In the genomic region with DNA sequence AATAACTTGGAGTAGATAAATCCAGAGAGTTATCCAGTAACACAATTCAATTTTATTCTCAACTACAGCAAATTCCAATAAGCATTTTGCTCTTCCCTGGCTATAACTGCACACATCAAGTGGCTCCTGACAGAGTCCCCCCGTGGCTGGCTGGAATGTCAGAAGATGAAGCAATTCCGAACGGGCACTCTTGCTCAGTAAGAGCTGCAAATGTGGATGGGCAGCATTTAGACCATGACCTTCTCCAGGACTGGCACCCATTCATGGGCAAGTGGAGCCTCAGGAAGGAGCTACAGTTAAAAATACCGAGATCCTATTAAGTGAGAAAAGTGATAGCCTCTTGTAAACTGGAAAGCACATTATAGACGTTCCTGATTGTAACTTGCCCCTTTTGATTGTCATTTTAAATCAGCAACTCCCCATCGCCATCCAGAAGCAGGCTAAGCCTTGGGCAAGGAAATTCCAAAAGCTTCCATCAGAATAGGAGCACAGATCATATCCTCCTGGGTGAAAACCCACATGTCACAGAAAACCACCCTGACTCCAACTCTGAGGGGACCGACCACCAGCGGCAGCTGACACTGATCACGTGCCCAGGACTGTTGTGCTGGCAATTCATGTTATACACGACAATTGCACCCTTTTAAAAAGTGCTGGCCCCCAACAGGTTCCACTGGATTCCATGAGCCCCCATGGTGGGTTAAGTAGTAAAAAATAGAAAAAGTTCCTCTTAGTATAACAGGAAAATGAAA, we compare ENCODE assay signal across 12 cellular contexts. TPM values are rescaled to one million over a fixed set of nuclear protein-coding genes. Genes with fewer than 3 reads are reported as not detected.
DNase-seq lines count a peak whose midpoint lies in the region; ATAC-seq, FAIRE-seq and TF ChIP-seq lines count a peak whose summit lies in the region.
"Had no signal": no experiment of that assay in that cellular context is flagged by ENCODE, and none has a peak within 500 bp of the region (broad histone marks: within the 10 kb centered on the region; RNA-seq: fewer than 3 reads in every experiment).

No MANE protein-coding gene starts in this region.

- H3K4me3 ChIP-seq in A673 (ENCODE audit: low read depth, low read length, poor library complexity, severe bottlenecking), result no peak overlapping the region
- peak overlapping the region; percentile 23; the same call in 1 of the 2 replicates for H3K4me3 ChIP-seq in HUES48 (ENCODE audit: low read depth, low read length)
- H3K4me3 ChIP-seq in K562, result no peak overlapping the region
- no peak overlapping the region for H3K4me3 ChIP-seq in iPS-18a (ENCODE audit: low read length)
- H3K4me3 ChIP-seq in vagina, result no peak overlapping the region

- CTCF ChIA-PET in A673 (lab: Charles Lee), result interaction anchor here (0.7 kb wide), 1 partner anchor 651 kb away, joined by 3 read pairs; no protein-coding TSS in a partner anchor
- CTCF ChIA-PET in K562 (lab: Yijun Ruan, JAX; ENCODE audit: low intra/inter-chr PET ratio), result no interaction called here
- CTCF ChIA-PET in activated CD8-positive, alpha-beta memory T cell treated with anti-CD3 and anti-CD28 coated beads, Interleukin-2, amount 10 ng/mL, durations not matched to agents 7 days and 5 days (lab: Charles Lee), result interaction anchor here (0.7 to 1.2 kb wide), 3 partner anchors 13 to 179 kb away, joined by 3 read pairs; no protein-coding TSS in a partner anchor

- no peaks in the 10 kb centered on the region for H3K36me3 Mint-ChIP-seq in activated CD8-positive, alpha-beta memory T cell treated with anti-CD3 and anti-CD28 coated beads, Interleukin-2, amount 10 ng/mL, durations not matched to agents 7 days and 5 days
- H3K36me3 Mint-ChIP-seq: activated CD4-positive, alpha-beta memory T cell treated with anti-CD3 and anti-CD28 coated beads for 36 hours; immature natural killer cell had no signal

- H4K20me1 ChIP-seq in K562 (replicated peaks; ENCODE audit: control insufficient read depth, insufficient read depth, low read length), result peaks cover 44% of the 10 kb centered on the region; the same call in 1 of the 2 replicates

- TF ChIP-seq EP300 in K562 (IDR thresholded peaks at IDR 0.05; ENCODE audit: low read length), result no peak

- TF ChIP-seq POLR2A in K562 (conservative IDR thresholded peaks at IDR 0.05), result no peak
- TF ChIP-seq POLR2A in vagina (IDR thresholded peaks at IDR 0.05), result no peak

- no peaks in the 10 kb centered on the region for H3K27me3 Mint-ChIP-seq in activated CD8-positive, alpha-beta memory T cell treated with anti-CD3 and anti-CD28 coated beads, Interleukin-2, amount 10 ng/mL, durations not matched to agents 7 days and 5 days
- H3K27me3 Mint-ChIP-seq: activated CD4-positive, alpha-beta memory T cell treated with anti-CD3 and anti-CD28 coated beads for 36 hours; naive thymus-derived CD8-positive, alpha-beta T cell had no signal

- POLR2A ChIA-PET in A673 (lab: Charles Lee; ENCODE audit: low non-redundant PET) (no interaction called here), K562 (lab: Yijun Ruan, JAX) (interaction anchor here (0.7 to 2.5 kb wide), 6 partner anchors 10 to 155 kb away, joined by 3 to 8 read pairs (median 4); a partner anchor contains a TSS)

- DNase-seq in A673 (ENCODE audit: low spot score) (no peak), K562 (ENCODE audit: extremely low read depth in 1 of 4, low spot score in 3 of 4) (no peak), vagina (ENCODE audit: extremely low spot score in 2 of 2) (no peak), activated gamma-delta T cell (lab: John Stamatoyannopoulos, UW) (no peak)
- no peak for DNase-seq in activated CD8-positive, alpha-beta memory T cell treated with anti-CD3 and anti-CD28 coated beads, Interleukin-2, amount 10 ng/mL, durations not matched to agents 7 days and 5 days
- DNase-seq: activated CD4-positive, alpha-beta memory T cell treated with anti-CD3 and anti-CD28 coated beads for 36 hours; immature natural killer cell; naive thymus-derived CD8-positive, alpha-beta T cell; NCI-H1436 had no signal

- H3K4me2 ChIP-seq in K562 (ENCODE audit: insufficient read depth, low read length), result peak overlapping the region; percentile 14; the same call in 1 of the 2 replicates

- intact Hi-C loops in A673 (cut with micrococcal nuclease; ENCODE audit: unreplicated experiment), result no loop called here
- intact Hi-C loops in K562 (cut with micrococcal nuclease), result no loop called here
- intact Hi-C loops in vagina (cut with DNase I), result no loop called here

- no peaks in the 10 kb centered on the region for H3K9me1 ChIP-seq in K562 (ENCODE audit: control insufficient read depth, insufficient read depth, low read length)

- H3K36me3 ChIP-seq in A673 (ENCODE audit: insufficient read depth, low read length, poor library complexity, severe bottlenecking), result no peaks in the 10 kb centered on the region
- H3K36me3 ChIP-seq in HUES48 (ENCODE audit: control insufficient read depth, insufficient read depth, low read length), result no peaks in the 10 kb centered on the region
- H3K36me3 ChIP-seq in K562 (ENCODE audit: control insufficient read depth, insufficient read depth, low read length), result 0 out of 3 replicates have a peak, but pooled peaks cover 2% of the 10 kb centered on the region
- no peaks in the 10 kb centered on the region for H3K36me3 ChIP-seq in iPS-18a (ENCODE audit: control insufficient read depth, low read depth, low read length)
- no peaks in the 10 kb centered on the region for H3K36me3 ChIP-seq in vagina

- H3K27me3 ChIP-seq in A673 (replicated peaks; ENCODE audit: insufficient read depth, low read depth, low read length, poor library complexity) (no peaks in the 10 kb centered on the region), HUES48 (ENCODE audit: control insufficient read depth, insufficient read depth, low read length) (no peaks in the 10 kb centered on the region), K562 (ENCODE audit: control insufficient read depth in 2 of 2, insufficient read depth in 2 of 2, low read length in 2 of 2) (no peaks in the 10 kb centered on the region), iPS-18a (ENCODE audit: control insufficient read depth, insufficient read depth, low read length) (no peaks in the 10 kb centered on the region), vagina (no peaks in the 10 kb centered on the region)

- H3K4me1 ChIP-seq in A673 (ENCODE audit: insufficient read depth, low read length, poor library complexity, severe bottlenecking) (peaks cover 60% of the 10 kb centered on the region), HUES48 (ENCODE audit: control insufficient read depth, insufficient read depth, low read length) (peaks cover 76% of the 10 kb centered on the region), K562 (replicated peaks in 1 of 2; ENCODE audit: control insufficient read depth in 2 of 2, insufficient read depth in 2 of 2, low read length in 2 of 2) (peaks cover 54 to 66% of the 10 kb centered on the region in 2 experiments), iPS-18a (ENCODE audit: control insufficient read depth, low read depth, low read length) (peaks cover 76% of the 10 kb centered on the region), vagina (peaks cover 24% of the 10 kb centered on the region)

- no peak overlapping the region for H2AFZ ChIP-seq in K562 (ENCODE audit: low read depth, low read length)

- peaks cover 78% of the 10 kb centered on the region for H3K4me1 Mint-ChIP-seq in activated CD8-positive, alpha-beta memory T cell treated with anti-CD3 and anti-CD28 coated beads, Interleukin-2, amount 10 ng/mL, durations not matched to agents 7 days and 5 days

- no peak for TF ChIP-seq RAD21 in K562 (CRISPR knock-in tag; conservative IDR thresholded peaks at IDR 0.05 in 1 of 2, IDR thresholded peaks at IDR 0.05 in 1 of 2)

- H3K27ac Mint-ChIP-seq in activated CD8-positive, alpha-beta memory T cell treated with anti-CD3 and anti-CD28 coated beads, Interleukin-2, amount 10 ng/mL, durations not matched to agents 7 days and 5 days, result no peak overlapping the region

- H3K4me3 Mint-ChIP-seq in activated CD8-positive, alpha-beta memory T cell treated with anti-CD3 and anti-CD28 coated beads, Interleukin-2, amount 10 ng/mL, durations not matched to agents 7 days and 5 days, result no peak overlapping the region
- H3K4me3 Mint-ChIP-seq: activated CD4-positive, alpha-beta memory T cell treated with anti-CD3 and anti-CD28 coated beads for 36 hours; immature natural killer cell had no signal

- TF ChIP-seq CTCF in A673 (conservative IDR thresholded peaks at IDR 0.05; ENCODE audit: low read depth, low read length) (no peak), K562 (IDR thresholded peaks at IDR 0.05 in 2 of 3, conservative IDR thresholded peaks at IDR 0.05 in 1 of 3; ENCODE audit: insufficient read depth in 2 of 3, low read depth in 1 of 3, low read length in 3 of 3) (no peak), vagina (IDR thresholded peaks at IDR 0.05) (no peak)

- no peak for FAIRE-seq in K562 (lab: Jason Lieb, UNC)

- H3K79me2 ChIP-seq in K562 (ENCODE audit: control insufficient read depth, insufficient read depth, low read length), result peaks cover 99% of the 10 kb centered on the region

- peak overlapping the region; percentile 38 for H3K27ac ChIP-seq in A673 (ENCODE audit: low read depth, low read length, poor library complexity, severe bottlenecking)
- H3K27ac ChIP-seq in HUES48 (ENCODE audit: low read depth, low read length), result peak overlapping the region; percentile 84
- peak overlapping the region; percentile 60; the same call in 2 of the 3 replicates for H3K27ac ChIP-seq in K562 (ENCODE audit: extremely low read depth, low read depth, low read length)
- peak overlapping the region; percentile 22 for H3K27ac ChIP-seq in iPS-18a (ENCODE audit: low read length)
- no peak overlapping the region for H3K27ac ChIP-seq in vagina

- peak overlapping the region; percentile 24; the same call in 1 of the 2 replicates for H3K9ac ChIP-seq in HUES48 (ENCODE audit: low read depth, low read length)
- H3K9ac ChIP-seq in K562 (ENCODE audit: insufficient read depth in 1 of 2, low read depth in 2 of 2, low read length in 2 of 2), result peak overlapping the region in 1 of 2 experiments; percentile 24; a peak in 1 of 4 replicates
- peak overlapping the region; percentile 19 for H3K9ac ChIP-seq in iPS-18a (ENCODE audit: low read length)

- H3K9me3 Mint-ChIP-seq in activated CD8-positive, alpha-beta memory T cell treated with anti-CD3 and anti-CD28 coated beads, Interleukin-2, amount 10 ng/mL, durations not matched to agents 7 days and 5 days (ENCODE audit: low read depth), result no peaks in the 10 kb centered on the region
- H3K9me3 Mint-ChIP-seq: activated CD4-positive, alpha-beta memory T cell treated with anti-CD3 and anti-CD28 coated beads for 36 hours; immature natural killer cell; naive thymus-derived CD8-positive, alpha-beta T cell had no signal

- no peaks in the 10 kb centered on the region for H3K9me3 ChIP-seq in A673 (ENCODE audit: low read depth, low read length, poor library complexity, severe bottlenecking)
- no peaks in the 10 kb centered on the region for H3K9me3 ChIP-seq in HUES48 (ENCODE audit: control insufficient read depth, insufficient read depth, low read length)
- H3K9me3 ChIP-seq in K562 (replicated peaks; ENCODE audit: control insufficient read depth, insufficient read depth, low read depth, low read length), result no peaks in the 10 kb centered on the region
- no peaks in the 10 kb centered on the region for H3K9me3 ChIP-seq in iPS-18a (ENCODE audit: control insufficient read depth, low read depth, low read length)
- no peaks in the 10 kb centered on the region for H3K9me3 ChIP-seq in vagina

- BruUV-seq in A673 (replicated peaks; lab: Mats Ljungman, UMichigan), result no TSS peak
- BruUV-seq in K562 (replicated peaks; lab: Mats Ljungman, UMichigan), result no TSS peak

- 37% methylated on average over 10 of the region's 10 CpGs for WGBS in K562 (ENCODE audit: insufficient coverage, low coverage, missing lambda C conversion rate)

- in situ Hi-C loops in K562 (cut with MboI), result no loop called here

- no peak for ATAC-seq in K562
- ATAC-seq in activated CD8-positive, alpha-beta memory T cell treated with anti-CD3 and anti-CD28 coated beads, Interleukin-2, amount 10 ng/mL, durations not matched to agents 7 days and 5 days, result no peak
- ATAC-seq in GM18873 (IDR thresholded peaks at IDR 0.05; ENCODE audit: low FRiP score, unreplicated experiment), result no peak
- ATAC-seq: naive thymus-derived CD8-positive, alpha-beta T cell had no signal

RNA-seq across cellular contexts. Expression of a gene that starts 7.1 kb away (rescaled TPM):
- total RNA-seq in A673 (2021) (56.9 and 57.4 TPM in 2 replicates), K562 (2014; rRNA removed) (20.5 and 21.6 TPM in 2 replicates), K562 (2014; rRNA removed; fragmentation: Illumina TruSeq; extraction: Trizol) (8.8 and 10.0 TPM in 2 replicates), K562 (2015; rRNA removed; fragmentation: Illumina TruSeq; extraction: Trizol) (13.3 and 15.6 TPM in 2 replicates), K562 (2021) (36.8 and 39.7 TPM in 2 replicates), vagina (29.7 TPM)
- 48.0 and 101 TPM in 2 replicates for total RNA-seq in K562 (2011; cell fraction: chromatin; rRNA removed; ENCODE audit: low replicate concordance)
- 46.3 and 49.0 TPM in 2 replicates for total RNA-seq in K562 (2011; cell fraction: nucleolus; rRNA removed)
- 34.9 and 41.1 TPM in 2 replicates for total RNA-seq in K562 (2011; cell fraction: nucleoplasm; rRNA removed)
- polyA plus RNA-seq in K562 (2011; rRNA removed) (12.6 and 20.8 TPM in 2 replicates), K562 (2014; fragmentation: Illumina TruSeq; extraction: Trizol) (24.5 and 25.4 TPM in 2 replicates), K562 (2014; fragmentation: Nextera tagmentation; extraction: Ambion mirVana) (1 to 10 TPM; 1.6 to 1.7 TPM), K562 (2014; rRNA removed) (15.6 and 22.1 TPM in 2 replicates)
- polyA plus RNA-seq in K562 (2011; cell fraction: cytosol; rRNA removed), result 9.9 and 13.8 TPM in 2 replicates
- 60.0 and 60.8 TPM in 2 replicates for polyA plus RNA-seq in K562 (2011; cell fraction: nucleus; rRNA removed)
- 24.4 and 24.9 TPM in 2 replicates for polyA plus RNA-seq in K562 (2012)
- 56.4 and 69.3 TPM in 2 replicates for polyA minus RNA-seq in K562 (2011; rRNA and poly(A)+ RNA removed)
- 26.6 and 31.1 TPM in 2 replicates for polyA minus RNA-seq in K562 (2011; cell fraction: cytosol; rRNA and poly(A)+ RNA removed)
- 11.0 and 22.8 TPM in 2 replicates for polyA minus RNA-seq in K562 (2011; cell fraction: nucleus; rRNA and poly(A)+ RNA removed)
- total RNA-seq in activated CD8-positive, alpha-beta memory T cell treated with anti-CD3 and anti-CD28 coated beads, Interleukin-2, amount 10 ng/mL, durations not matched to agents 7 days and 5 days, result 10 to 100 TPM; 30.2 to 34.7 TPM

RNA-seq across cellular contexts. Expression of a gene that starts 21.5 kb away (rescaled TPM):
- total RNA-seq in A673 (2021) (not detected in 2 replicates), K562 (2014; rRNA removed) (not detected in 2 replicates), K562 (2014; rRNA removed; fragmentation: Illumina TruSeq; extraction: Trizol) (not detected in 2 replicates), K562 (2015; rRNA removed; fragmentation: Illumina TruSeq; extraction: Trizol) (not detected in 2 replicates), K562 (2021) (not detected in 2 replicates), vagina (not detected)
- not detected in 2 replicates for total RNA-seq in K562 (2011; cell fraction: chromatin; rRNA removed; ENCODE audit: low replicate concordance)
- total RNA-seq in K562 (2011; cell fraction: nucleolus; rRNA removed), result not detected in 2 replicates
- total RNA-seq in K562 (2011; cell fraction: nucleoplasm; rRNA removed), result not detected in 2 replicates
- polyA plus RNA-seq in K562 (2011; rRNA removed) (not detected in 2 replicates), K562 (2014; fragmentation: Illumina TruSeq; extraction: Trizol) (not detected in 2 replicates), K562 (2014; fragmentation: Nextera tagmentation; extraction: Ambion mirVana) (not detected), K562 (2014; rRNA removed) (not detected in 2 replicates)
- not detected in 2 replicates for polyA plus RNA-seq in K562 (2011; cell fraction: cytosol; rRNA removed)
- polyA plus RNA-seq in K562 (2011; cell fraction: nucleus; rRNA removed), result not detected in 2 replicates
- not detected in 2 replicates for polyA plus RNA-seq in K562 (2012)
- not detected in 2 replicates for polyA minus RNA-seq in K562 (2011; rRNA and poly(A)+ RNA removed)
- not detected in 2 replicates for polyA minus RNA-seq in K562 (2011; cell fraction: cytosol; rRNA and poly(A)+ RNA removed)
- not detected in 2 replicates for polyA minus RNA-seq in K562 (2011; cell fraction: nucleus; rRNA and poly(A)+ RNA removed)
- total RNA-seq in activated CD8-positive, alpha-beta memory T cell treated with anti-CD3 and anti-CD28 coated beads, Interleukin-2, amount 10 ng/mL, durations not matched to agents 7 days and 5 days, result not detected
- total RNA-seq: activated CD4-positive, alpha-beta memory T cell treated with anti-CD3 and anti-CD28 coated beads for 36 hours; naive thymus-derived CD8-positive, alpha-beta T cell had no signal
- polyA plus RNA-seq: naive thymus-derived CD8-positive, alpha-beta T cell had no signal

RNA-seq across cellular contexts. Expression of a gene that starts 55.4 kb away (rescaled TPM):
- 20.4 and 26.5 TPM in 2 replicates for total RNA-seq in A673 (2021)
- total RNA-seq in K562 (2011; cell fraction: chromatin; rRNA removed; ENCODE audit: low replicate concordance), result 5.1 and 22.6 TPM in 2 replicates
- 12.2 and 15.7 TPM in 2 replicates for total RNA-seq in K562 (2011; cell fraction: nucleolus; rRNA removed)
- total RNA-seq in K562 (2011; cell fraction: nucleoplasm; rRNA removed), result 4.0 and 6.5 TPM in 2 replicates
- total RNA-seq in K562 (2014; rRNA removed), result 1.5 and 4.0 TPM in 2 replicates
- total RNA-seq in K562 (2014; rRNA removed; fragmentation: Illumina TruSeq; extraction: Trizol), result 0.19 and 0.47 TPM in 2 replicates
- 0.65 and 0.75 TPM in 2 replicates for total RNA-seq in K562 (2015; rRNA removed; fragmentation: Illumina TruSeq; extraction: Trizol)
- 2.3 and 2.8 TPM in 2 replicates for total RNA-seq in K562 (2021)
- polyA plus RNA-seq in K562 (2011; rRNA removed), result 1.1 and 3.1 TPM in 2 replicates
- 1.7 and 6.2 TPM in 2 replicates for polyA plus RNA-seq in K562 (2011; cell fraction: cytosol; rRNA removed)
- polyA plus RNA-seq in K562 (2011; cell fraction: nucleus; rRNA removed), result 8.1 and 13.7 TPM in 2 replicates
- polyA plus RNA-seq in K562 (2012), result 1.5 and 1.7 TPM in 2 replicates
- 1.3 and 1.6 TPM in 2 replicates for polyA plus RNA-seq in K562 (2014; fragmentation: Illumina TruSeq; extraction: Trizol)
- polyA plus RNA-seq in K562 (2014; fragmentation: Nextera tagmentation; extraction: Ambion mirVana), result under 1 TPM; 0.04 to 0.06 TPM
- polyA plus RNA-seq in K562 (2014; rRNA removed), result 1.5 and 1.6 TPM in 2 replicates
- polyA minus RNA-seq in K562 (2011; rRNA and poly(A)+ RNA removed), result 0.74 and 1.6 TPM in 2 replicates
- polyA minus RNA-seq in K562 (2011; cell fraction: cytosol; rRNA and poly(A)+ RNA removed), result 2.7 and 6.3 TPM in 2 replicates
- polyA minus RNA-seq in K562 (2011; cell fraction: nucleus; rRNA and poly(A)+ RNA removed), result 4.7 and 5.3 TPM in 2 replicates
- total RNA-seq in activated CD8-positive, alpha-beta memory T cell treated with anti-CD3 and anti-CD28 coated beads, Interleukin-2, amount 10 ng/mL, durations not matched to agents 7 days and 5 days, result 10 to 100 TPM; 29.6 to 42.1 TPM
- 34.6 TPM for total RNA-seq in vagina
